8 cellular contexts compared by ENCODE assay signal in genomic region chr3:128426128-128426921, GRCh38. TPM values are rescaled to one million over a fixed set of nuclear protein-coding genes. Genes with fewer than 3 reads are reported as not detected.
DNase-seq lines count a peak whose midpoint lies in the region; ATAC-seq, FAIRE-seq and TF ChIP-seq lines count a peak whose summit lies in the region.

No MANE protein-coding gene starts in this region.

- peaks cover 9 to 35% of the 10 kb centered on the region in 2 experiments for H3K27me3 ChIP-seq in HepG2 (ENCODE audit: control insufficient read depth in 1 of 2, insufficient read depth in 2 of 2, low read length in 2 of 2)

- WGBS in HepG2 (ENCODE audit: low lambda C conversion rate), result 9% methylated on average over 14 of the region's 66 CpGs

- no TSS peak for BruUV-seq in HepG2 (replicated peaks; lab: Mats Ljungman, UMichigan)

- H3K4me1 Mint-ChIP-seq in WTC11, result peaks cover 22% of the 10 kb centered on the region
- H3K4me1 Mint-ChIP-seq in central memory CD8-positive, alpha-beta T cell, result no peaks in the 10 kb centered on the region

- no peak overlapping the region for H3K27ac Mint-ChIP-seq in WTC11
- no peak overlapping the region for H3K27ac Mint-ChIP-seq in central memory CD8-positive, alpha-beta T cell (ENCODE audit: low read depth)

- POLR2A ChIA-PET in WTC11 (lab: Charles Lee), result no interaction called here
- POLR2A ChIA-PET in HepG2 (lab: Yijun Ruan, JAX), result interaction anchor here (0.8 kb wide), 1 partner anchor 62 kb away, joined by 3 read pairs; no protein-coding TSS in a partner anchor

- peak in 1 of 2 experiments; percentile 40; a peak in 1 of 4 replicates for TF ChIP-seq POLR2A in HepG2 (IDR thresholded peaks at IDR 0.05; ENCODE audit: insufficient read depth in 1 of 2, low read depth in 2 of 2, low read length in 2 of 2)

- no peak for FAIRE-seq in HepG2 (lab: Jason Lieb, UNC)

- peak overlapping the region in 2 of 3 experiments; percentile 40 to 65; a peak in 3 of 6 replicates for H3K4me3 ChIP-seq in HepG2 (replicated peaks in 1 of 3; ENCODE audit: insufficient read depth in 1 of 3, low read depth in 2 of 3, low read length in 3 of 3)

- H3K36me3 ChIP-seq in HepG2 (replicated peaks in 1 of 2; ENCODE audit: control insufficient read depth in 1 of 2, insufficient read depth in 2 of 2, low read length in 2 of 2), result no peaks in the 10 kb centered on the region

- in situ Hi-C loops in HepG2 (cut with HindIII; ENCODE audit: extremely low pct_ligation_motif_present, low pct_unique_long_range_greater_than_20kb), result loop anchor here (5.0 kb wide), 1 partner anchor 61 kb away; no protein-coding TSS in a partner anchor

- H4K20me1 ChIP-seq in HepG2 (ENCODE audit: insufficient read depth, low read length), result no peaks in the 10 kb centered on the region

- peaks cover 21% of the 10 kb centered on the region for H3K4me1 ChIP-seq in HepG2 (ENCODE audit: insufficient read depth, low read length)

- TF ChIP-seq CTCF in C4-2B (conservative IDR thresholded peaks at IDR 0.05), result peak; percentile 99
- peak; percentile 79 for TF ChIP-seq CTCF in WTC11 (IDR thresholded peaks at IDR 0.05)
- TF ChIP-seq CTCF in HepG2 (CRISPR knock-in tag; IDR thresholded peaks at IDR 0.05), result peak; percentile 78

- TF ChIP-seq EP300 in Ishikawa (IDR thresholded peaks at IDR 0.05; ENCODE audit: borderline replicate concordance), result no peak
- no peak for TF ChIP-seq EP300 in HepG2 (IDR thresholded peaks at IDR 0.05; ENCODE audit: low read depth in 2 of 2, low read length in 2 of 2)
- no peak for TF ChIP-seq EP300 in HepG2 (CRISPR knock-in tag; IDR thresholded peaks at IDR 0.05; ENCODE audit: borderline replicate concordance)

- DNase-seq in WTC11 (ENCODE audit: low spot score), result peak; percentile 77
- DNase-seq in central memory CD8-positive, alpha-beta T cell (ENCODE audit: low spot score in 2 of 2), result peak; percentile 20 to 53
- DNase-seq in HepG2 (ENCODE audit: low spot score), result peak; percentile 35
- DNase-seq in stimulated activated CD8-positive, alpha-beta memory T cell treated with anti-CD3 and anti-CD28 coated beads, Interleukin-12 subunit alpha, Interleukin-12 subunit beta, amount 100 ng/mL, for 1 hour (ENCODE audit: low read depth), result peak; percentile 18

- CTCF ChIA-PET in WTC11 (lab: Charles Lee), result interaction anchor here (0.5 to 5.6 kb wide), 21 partner anchors 12 to 420 kb away, joined by 3 to 54 read pairs (median 5); no protein-coding TSS in a partner anchor
- CTCF ChIA-PET in HepG2 (lab: Yijun Ruan, JAX; ENCODE audit: low intra/inter-chr PET ratio, low total read pairs), result interaction anchor here (0.7 to 1.4 kb wide), 4 partner anchors 66 to 182 kb away, joined by 3 to 8 read pairs (median 3); partner anchors contain the start of gene GATA2

- H3K79me2 ChIP-seq in HepG2 (ENCODE audit: insufficient read depth, low read length), result no peaks in the 10 kb centered on the region

- H3K36me3 Mint-ChIP-seq in WTC11, result no peaks in the 10 kb centered on the region
- peaks cover 2% of the 10 kb centered on the region for H3K36me3 Mint-ChIP-seq in central memory CD8-positive, alpha-beta T cell (ENCODE audit: insufficient read depth)

- H3K27ac ChIP-seq in C4-2B, result peak overlapping the region; percentile 26
- H3K27ac ChIP-seq in HepG2 (ENCODE audit: extremely low read length, insufficient read depth, low read length), result no peak overlapping the region

- no peaks in the 10 kb centered on the region for H3K9me3 Mint-ChIP-seq in WTC11
- H3K9me3 Mint-ChIP-seq in central memory CD8-positive, alpha-beta T cell, result no peaks in the 10 kb centered on the region

- ATAC-seq in GM19438 (IDR thresholded peaks at IDR 0.05; ENCODE audit: low read depth, unreplicated experiment), result peak; percentile 86
- peak; percentile 81 for ATAC-seq in WTC11
- peak; percentile 68 for ATAC-seq in central memory CD8-positive, alpha-beta T cell (replicated peaks; ENCODE audit: extremely low read depth, poor library complexity, severe bottlenecking)
- ATAC-seq in HepG2, result peak; percentile 84
- no peak for ATAC-seq in HG02884 (IDR thresholded peaks at IDR 0.05; ENCODE audit: unreplicated experiment)

- intact Hi-C loops in HepG2 (cut with micrococcal nuclease; ENCODE audit: unreplicated experiment), result loop anchor here (2.0 to 10.0 kb wide), 4 partner anchors 62 to 254 kb away; no protein-coding TSS in a partner anchor

- peaks cover 57% of the 10 kb centered on the region for H3K27me3 Mint-ChIP-seq in WTC11 (ENCODE audit: low read depth)
- H3K27me3 Mint-ChIP-seq in central memory CD8-positive, alpha-beta T cell, result peaks cover 44% of the 10 kb centered on the region

- no peaks in the 10 kb centered on the region for H3K9me3 ChIP-seq in HepG2 (ENCODE audit: low read length)

- no peak overlapping the region for H3K4me3 Mint-ChIP-seq in WTC11
- no peak overlapping the region for H3K4me3 Mint-ChIP-seq in central memory CD8-positive, alpha-beta T cell

- TF ChIP-seq RAD21 in Ishikawa (IDR thresholded peaks at IDR 0.05; ENCODE audit: low read depth) (peak; percentile 82; the same call in 1 of the 2 replicates), HepG2 (CRISPR knock-in tag; IDR thresholded peaks at IDR 0.05) (peak; percentile 97)

- H2AFZ ChIP-seq in HepG2 (ENCODE audit: low read length), result no peak overlapping the region

- H3K4me2 ChIP-seq in HepG2 (ENCODE audit: low read depth, low read length), result peak overlapping the region; percentile 75

- peak overlapping the region; percentile 30 for H3K9ac ChIP-seq in HepG2 (ENCODE audit: insufficient read depth, low read depth, low read length)

TF ChIP-seq in Ishikawa, 13 proteins besides CTCF, POLR2A, EP300 and RAD21 (continues in another document):
- no peak for TF ChIP-seq USF1 (IDR thresholded peaks at IDR 0.05)
- no peak for TF ChIP-seq CEBPB (IDR thresholded peaks at IDR 0.05)
- peak; percentile 65; the same call in 1 of the 2 replicates for TF ChIP-seq ZBTB7A (IDR thresholded peaks at IDR 0.05; ENCODE audit: low read depth)
- no peak for TF ChIP-seq NFIC (IDR thresholded peaks at IDR 0.05)
- 0 out of 2 replicates have a peak, but pooled peaks have one; percentile 11 for TF ChIP-seq YY1 (IDR thresholded peaks at IDR 0.05; ENCODE audit: low read depth)

TF ChIP-seq in WTC11, 78 proteins besides CTCF, POLR2A, EP300 and RAD21 (continues in another document):
- TF ChIP-seq MAX (CRISPR knock-in tag; IDR thresholded peaks at IDR 0.05) (peak; percentile 16; the same call in 1 of the 2 replicates), ETV6 (CRISPR knock-in tag; IDR thresholded peaks at IDR 0.05) (peak; percentile 20; the same call in 1 of the 2 replicates), KAT7 (CRISPR knock-in tag; IDR thresholded peaks at IDR 0.05; ENCODE audit: borderline replicate concordance) (0 out of 2 replicates have a peak, but pooled peaks have one; percentile 5), IRF2 (CRISPR knock-in tag; IDR thresholded peaks at IDR 0.05; ENCODE audit: borderline replicate concordance, low read depth) (no peak)

TF ChIP-seq in HepG2, 621 proteins besides CTCF, POLR2A, EP300 and RAD21 (continues in another document):
- TF ChIP-seq ZNF605 (CRISPR knock-in tag; IDR thresholded peaks at IDR 0.05), result 0 out of 2 replicates have a peak, but pooled peaks have one; percentile 30
- TF ChIP-seq, protein P1, sequence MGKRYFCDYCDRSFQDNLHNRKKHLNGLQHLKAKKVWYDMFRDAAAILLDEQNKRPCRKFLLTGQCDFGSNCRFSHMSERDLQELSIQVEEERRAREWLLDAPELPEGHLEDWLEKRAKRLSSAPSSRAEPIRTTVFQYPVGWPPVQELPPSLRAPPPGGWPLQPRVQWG (CRISPR knock-in tag; IDR thresholded peaks at IDR 0.05; ENCODE audit: borderline replicate concordance, low read depth), result no peak
- peak; percentile 63; the same call in 1 of the 2 replicates for TF ChIP-seq RNF2 (conservative IDR thresholded peaks at IDR 0.05; ENCODE audit: low read depth)
- TF ChIP-seq ZBTB34 (CRISPR knock-in tag; IDR thresholded peaks at IDR 0.05), result peak; percentile 45; the same call in 1 of the 2 replicates
- peak; percentile 90 for TF ChIP-seq KLF12 (CRISPR knock-in tag; IDR thresholded peaks at IDR 0.05; ENCODE audit: borderline replicate concordance)

RNA-seq across cellular contexts. Expression of gene DNAJB8, which starts 40.4 kb away (rescaled TPM):
- total RNA-seq in WTC11 (2021), result not detected in 3 replicates
- not detected in 2 replicates for total RNA-seq in HepG2 (2016; rRNA removed; fragmentation: Illumina TruSeq; extraction: Trizol)
- total RNA-seq in HepG2 (2016; cell fraction: cytosol; rRNA removed; fragmentation: Illumina TruSeq; extraction: Trizol; ENCODE audit: low read depth), result not detected in 2 replicates
- not detected in 2 replicates for total RNA-seq in HepG2 (2016; cell fraction: insoluble cytoplasmic fraction; rRNA removed; fragmentation: Illumina TruSeq; extraction: Trizol)
- total RNA-seq in HepG2 (2016; cell fraction: membrane; rRNA removed; fragmentation: Illumina TruSeq; extraction: Trizol), result not detected in 2 replicates
- total RNA-seq in HepG2 (2016; cell fraction: nucleus; rRNA removed; fragmentation: Illumina TruSeq; extraction: Trizol), result not detected in 2 replicates
- not detected in 2 replicates for polyA plus RNA-seq in HepG2 (2011; rRNA removed)
- not detected in 2 replicates for polyA plus RNA-seq in HepG2 (2011; cell fraction: cytosol; rRNA removed)
- polyA plus RNA-seq in HepG2 (2011; cell fraction: nucleus; rRNA removed), result not detected in 2 replicates
- not detected in 2 replicates for polyA plus RNA-seq in HepG2 (2012)
- polyA plus RNA-seq in HepG2 (2016; cell fraction: cytosol; fragmentation: Illumina TruSeq; extraction: Trizol; ENCODE audit: low read depth), result not detected in 2 replicates
- polyA plus RNA-seq in HepG2 (2016; cell fraction: insoluble cytoplasmic fraction; fragmentation: Illumina TruSeq; extraction: Trizol; ENCODE audit: low read depth), result not detected in 2 replicates
- not detected in 2 replicates for polyA plus RNA-seq in HepG2 (2016; cell fraction: membrane; fragmentation: Illumina TruSeq; extraction: Trizol; ENCODE audit: low read depth)
- not detected in 2 replicates for polyA plus RNA-seq in HepG2 (2016; cell fraction: nucleus; fragmentation: Illumina TruSeq; extraction: Trizol; ENCODE audit: insufficient read depth, low read depth)
- not detected in 2 replicates for polyA minus RNA-seq in HepG2 (2011; rRNA and poly(A)+ RNA removed; ENCODE audit: low replicate concordance)
- not detected in 2 replicates for polyA minus RNA-seq in HepG2 (2011; cell fraction: cytosol; rRNA and poly(A)+ RNA removed)
- polyA minus RNA-seq in HepG2 (2011; cell fraction: nucleus; rRNA and poly(A)+ RNA removed), result not detected in 2 replicates

Comparison
In these comparisons a context has a peak if more than half of its experiments do, and no peak if none do; other contexts are left out.
1. DNase-seq: peak in every context shown above with its lines; median percentile 77 in WTC11; 36 in central memory CD8-positive, alpha-beta T cell; 35 in HepG2; 18 in stimulated activated CD8-positive, alpha-beta memory T cell treated with anti-CD3 and anti-CD28 coated beads, Interleukin-12 subunit alpha, Interleukin-12 subunit beta, amount 100 ng/mL, for 1 hour.